Comparison of ENCODE assay signal across 17 cellular contexts in the genomic region with DNA sequence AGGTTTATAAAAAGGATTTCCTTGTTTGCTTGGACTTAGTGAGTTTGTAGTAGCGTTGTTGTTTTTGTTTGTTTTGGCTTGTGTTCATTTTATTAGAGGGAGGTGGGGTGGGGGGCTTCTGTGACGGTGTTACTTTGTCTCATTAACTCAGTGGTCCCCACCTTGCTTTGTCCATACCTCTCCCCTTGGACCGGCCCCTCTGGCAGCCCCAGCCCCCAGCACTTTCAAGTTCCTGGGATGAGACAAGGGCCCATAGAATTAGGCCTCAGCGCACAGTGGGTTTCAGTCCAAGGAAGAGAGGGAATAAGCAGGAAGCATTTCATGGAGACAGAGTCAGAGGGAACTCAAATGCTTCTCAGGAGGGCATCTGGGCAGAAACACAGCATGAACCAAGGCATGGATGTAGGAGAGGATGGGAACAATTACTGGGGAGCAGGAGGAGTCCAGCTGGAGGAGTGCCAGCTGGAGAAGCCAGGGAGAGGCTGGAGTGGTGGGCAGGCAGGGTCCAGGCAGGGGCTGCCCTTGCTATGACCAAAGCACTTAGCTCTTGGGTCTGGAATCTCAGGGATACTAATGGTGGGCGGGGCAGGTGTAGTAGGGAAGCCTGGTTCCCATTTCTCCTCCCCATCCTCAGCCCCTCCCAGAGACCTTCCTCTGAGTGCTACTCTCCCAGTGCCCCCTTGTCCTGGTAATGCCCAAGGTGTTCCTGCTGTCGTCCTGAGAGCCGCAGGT. TPM values are rescaled to one million over a fixed set of nuclear protein-coding genes. Genes with fewer than 3 reads are reported as not detected.
"Had no signal": no experiment of that assay in that cellular context is flagged by ENCODE, and none has a peak within 500 bp of the region (broad histone marks: within the 10 kb centered on the region; RNA-seq: fewer than 3 reads in every experiment).

No MANE protein-coding gene starts in this region.

- H3K4me3 ChIP-seq: esophagus muscularis mucosa, heart right ventricle, neural progenitor cell, psoas muscle, skin epidermis, stomach, thoracic aorta had no signal

- H3K4me2 ChIP-seq: neural progenitor cell had no signal

- DNase-seq: cortex of kidney had no signal

- H3K36me3 Mint-ChIP-seq: activated CD8-positive, alpha-beta memory T cell treated with anti-CD3 and anti-CD28 coated beads, Interleukin-2, amount 10 ng/mL, durations not matched to agents 7 days and 5 days; immature natural killer cell; memory B cell; naive thymus-derived CD4-positive, alpha-beta T cell; neural progenitor cell had no signal

- H3K9ac ChIP-seq: neural progenitor cell had no signal

- H3K9me3 ChIP-seq: esophagus muscularis mucosa, heart right ventricle, psoas muscle, stomach, thoracic aorta had no signal

- H3K27ac ChIP-seq: esophagus muscularis mucosa, heart right ventricle, neural progenitor cell, psoas muscle, skin epidermis, stomach, thoracic aorta had no signal

- H3K36me3 ChIP-seq: esophagus muscularis mucosa, heart right ventricle, neural progenitor cell, stomach, thoracic aorta had no signal

- H3K27me3 ChIP-seq: neural progenitor cell had no signal

- H3K27ac Mint-ChIP-seq: activated CD4-positive, alpha-beta memory T cell treated with anti-CD3 and anti-CD28 coated beads, Interleukin-2, amount 10 ng/mL, durations not matched to agents 7 days and 5 days; activated CD8-positive, alpha-beta memory T cell treated with anti-CD3 and anti-CD28 coated beads, Interleukin-2, amount 10 ng/mL, durations not matched to agents 7 days and 5 days; activated T-helper 2 cell treated with anti-CD3 and anti-CD28 coated beads, Interferon-gamma antibody, Interleukin-2, Interleukin-4, amounts not matched to agents 10 μg/mL and 5 μg/mL and 100 μg/mL, durations not matched to agents 14 hours and 24 hours and 36 hours; immature natural killer cell; memory B cell; naive thymus-derived CD4-positive, alpha-beta T cell had no signal

- H3K9me3 Mint-ChIP-seq: activated CD4-positive, alpha-beta memory T cell treated with anti-CD3 and anti-CD28 coated beads, Interleukin-2, amount 10 ng/mL, durations not matched to agents 7 days and 5 days; activated T-helper 2 cell treated with anti-CD3 and anti-CD28 coated beads, Interferon-gamma antibody, Interleukin-2, Interleukin-4, amounts not matched to agents 10 μg/mL and 5 μg/mL and 100 μg/mL, durations not matched to agents 14 hours and 24 hours and 36 hours; immature natural killer cell; memory B cell; neural progenitor cell had no signal

- H3K4me3 Mint-ChIP-seq: activated CD4-positive, alpha-beta memory T cell treated with anti-CD3 and anti-CD28 coated beads, Interleukin-2, amount 10 ng/mL, durations not matched to agents 7 days and 5 days; activated CD8-positive, alpha-beta memory T cell treated with anti-CD3 and anti-CD28 coated beads, Interleukin-2, amount 10 ng/mL, durations not matched to agents 7 days and 5 days; immature natural killer cell; memory B cell had no signal

- H3K4me1 ChIP-seq: neural progenitor cell, psoas muscle had no signal

- H3K4me1 Mint-ChIP-seq: activated CD4-positive, alpha-beta memory T cell treated with anti-CD3 and anti-CD28 coated beads, Interleukin-2, amount 10 ng/mL, durations not matched to agents 7 days and 5 days; activated CD8-positive, alpha-beta memory T cell treated with anti-CD3 and anti-CD28 coated beads, Interleukin-2, amount 10 ng/mL, durations not matched to agents 7 days and 5 days; immature natural killer cell had no signal

- H2AFZ ChIP-seq: neural progenitor cell had no signal

RNA-seq across cellular contexts. Expression of a gene that starts 23.5 kb away (rescaled TPM):
- total RNA-seq: activated CD4-positive, alpha-beta memory T cell treated with anti-CD3 and anti-CD28 coated beads, Interleukin-2, amount 10 ng/mL, durations not matched to agents 7 days and 5 days; activated CD8-positive, alpha-beta memory T cell treated with anti-CD3 and anti-CD28 coated beads, Interleukin-2, amount 10 ng/mL, durations not matched to agents 7 days and 5 days; activated T-helper 2 cell treated with anti-CD3 and anti-CD28 coated beads, Interferon-gamma antibody, Interleukin-2, Interleukin-4, amounts not matched to agents 10 μg/mL and 5 μg/mL and 100 μg/mL, durations not matched to agents 14 hours and 24 hours and 36 hours; aorta; endothelial cell of umbilical vein; thoracic aorta had no signal
- polyA plus RNA-seq: aorta had no signal

RNA-seq across cellular contexts. Expression of a gene that starts 43.3 kb away (rescaled TPM):
- total RNA-seq: activated CD4-positive, alpha-beta memory T cell treated with anti-CD3 and anti-CD28 coated beads, Interleukin-2, amount 10 ng/mL, durations not matched to agents 7 days and 5 days; activated CD8-positive, alpha-beta memory T cell treated with anti-CD3 and anti-CD28 coated beads, Interleukin-2, amount 10 ng/mL, durations not matched to agents 7 days and 5 days; activated T-helper 2 cell treated with anti-CD3 and anti-CD28 coated beads, Interferon-gamma antibody, Interleukin-2, Interleukin-4, amounts not matched to agents 10 μg/mL and 5 μg/mL and 100 μg/mL, durations not matched to agents 14 hours and 24 hours and 36 hours; endothelial cell of umbilical vein; naive thymus-derived CD4-positive, alpha-beta T cell; osteocyte had no signal
- polyA plus RNA-seq: endothelial cell of umbilical vein; immature natural killer cell; naive thymus-derived CD4-positive, alpha-beta T cell had no signal
